In genomic region chr6:4970739-4971395, GRCh38 we compare ENCODE assay signal across 16 cellular contexts. TPM values are rescaled to one million over a fixed set of nuclear protein-coding genes. Genes with fewer than 3 reads are reported as not detected.
DNase-seq lines count a peak whose midpoint lies in the region; ATAC-seq and TF ChIP-seq lines count a peak whose summit lies in the region.
"Had no signal": no experiment of that assay in that cellular context is flagged by ENCODE, and none has a peak within 500 bp of the region (broad histone marks: within the 10 kb centered on the region; RNA-seq: fewer than 3 reads in every experiment).

No MANE protein-coding gene starts in this region.

- H3K4me1 ChIP-seq in muscle layer of colon (ENCODE audit: insufficient read depth, low read length): peaks cover 20% of the 10 kb centered on the region
- peaks cover 19% of the 10 kb centered on the region for H3K4me1 ChIP-seq in rectal smooth muscle tissue (ENCODE audit: control insufficient read depth, insufficient read depth, low read length)
- H3K4me1 ChIP-seq in stomach: peaks cover 0 to 17% (median 7%) of the 10 kb centered on the region in 4 donors
- H3K4me1 ChIP-seq: BE2C had no signal

- DNase-seq in MG63 (peak; percentile 56), astrocyte of the hippocampus (ENCODE audit: low read depth, low spot score) (peak; percentile 13), AML-193 (lab: John Stamatoyannopoulos, UW) (no peak), stomach (no peak)
- DNase-seq: BE2C; CD4-positive, alpha-beta T cell; EL; H7; NCI-H187; NCI-H345; NCI-H748 treated with DMSO at 0.1 percent for 48 hours; RPMI8226; SJCRH30 had no signal

- H3K27ac ChIP-seq in muscle layer of colon (ENCODE audit: low read depth, low read length) (peak overlapping the region; percentile 67), rectal smooth muscle tissue (ENCODE audit: low read depth, low read length) (peak overlapping the region; percentile 27), stomach (no peak overlapping the region)
- H3K27ac ChIP-seq: SJCRH30 had no signal

- ATAC-seq in HG02970 (IDR thresholded peaks at IDR 0.05; ENCODE audit: low FRiP score, unreplicated experiment): no peak

- H3K9me3 ChIP-seq in MG63 (no peaks in the 10 kb centered on the region), muscle layer of colon (ENCODE audit: low read length) (no peaks in the 10 kb centered on the region), stomach (no peaks in the 10 kb centered on the region)
- H3K9me3 ChIP-seq: BE2C, SJCRH30 had no signal

- TF ChIP-seq POLR2A in stomach (IDR thresholded peaks at IDR 0.05): no peak

- WGBS in stomach, 5 donors: 61 to 67% (median 62%) methylated on average over 9 of the region's 9 CpGs

- H3K4me3 ChIP-seq in MG63 (no peak overlapping the region), muscle layer of colon (ENCODE audit: low read depth in 1 of 2, low read length in 2 of 2) (no peak overlapping the region), rectal smooth muscle tissue (ENCODE audit: low read length) (no peak overlapping the region), stomach (no peak overlapping the region)
- H3K4me3 ChIP-seq: SJCRH30 had no signal

- H3K9ac ChIP-seq in muscle layer of colon (ENCODE audit: low read length) (no peak overlapping the region), rectal smooth muscle tissue (ENCODE audit: low read length) (no peak overlapping the region)

- TF ChIP-seq EP300 in stomach (IDR thresholded peaks at IDR 0.05): no peak

- no peak for TF ChIP-seq CTCF in stomach (IDR thresholded peaks at IDR 0.05)

- intact Hi-C loops in stomach (cut with DNase I; ENCODE audit: low total_unique reads): no loop called here

- no peaks in the 10 kb centered on the region for H3K36me3 ChIP-seq in MG63
- no peaks in the 10 kb centered on the region for H3K36me3 ChIP-seq in muscle layer of colon (ENCODE audit: insufficient read depth, low read length)
- no peaks in the 10 kb centered on the region for H3K36me3 ChIP-seq in rectal smooth muscle tissue (ENCODE audit: control insufficient read depth, insufficient read depth, low read length)
- H3K36me3 ChIP-seq in stomach: no peaks in the 10 kb centered on the region
- H3K36me3 ChIP-seq: BE2C, SJCRH30 had no signal

- H3K27me3 ChIP-seq in MG63 (no peaks in the 10 kb centered on the region), muscle layer of colon (ENCODE audit: control insufficient read depth in 1 of 2, insufficient read depth in 2 of 2, low read length in 2 of 2) (no peaks in the 10 kb centered on the region), rectal smooth muscle tissue (ENCODE audit: control insufficient read depth, insufficient read depth, low read length) (no peaks in the 10 kb centered on the region), stomach (no peaks in the 10 kb centered on the region)
- H3K27me3 ChIP-seq: BE2C, SJCRH30 had no signal

RNA-seq across cellular contexts. Expression of gene RPP40, which starts 33.0 kb away (rescaled TPM):
- 24.2 and 46.7 TPM in 2 replicates for total RNA-seq in MG63 (2014; rRNA removed; shearing (Covaris generic); ENCODE audit: low replicate concordance)
- total RNA-seq in stomach: 1 to 10 TPM in 3 of 5 donors, not detected in 2; 3.3 to 5.3 (median 4.5) TPM
- 1 to 10 TPM; 4.2 to 7.3 (median 6.0) TPM for polyA plus RNA-seq in stomach

Comparison
In these comparisons a context has a peak if more than half of its experiments do, and no peak if none do; other contexts are left out.
1. DNase-seq: peak in MG63 (single experiment) and astrocyte of the hippocampus (single experiment); none in AML-193 (0 of 2) and stomach (single experiment).
2. H3K27ac ChIP-seq: peak in muscle layer of colon (single experiment) and rectal smooth muscle tissue (single experiment); none in stomach (0 of 5).